ENCODE assay signal across 3 cellular contexts in the genomic region with DNA sequence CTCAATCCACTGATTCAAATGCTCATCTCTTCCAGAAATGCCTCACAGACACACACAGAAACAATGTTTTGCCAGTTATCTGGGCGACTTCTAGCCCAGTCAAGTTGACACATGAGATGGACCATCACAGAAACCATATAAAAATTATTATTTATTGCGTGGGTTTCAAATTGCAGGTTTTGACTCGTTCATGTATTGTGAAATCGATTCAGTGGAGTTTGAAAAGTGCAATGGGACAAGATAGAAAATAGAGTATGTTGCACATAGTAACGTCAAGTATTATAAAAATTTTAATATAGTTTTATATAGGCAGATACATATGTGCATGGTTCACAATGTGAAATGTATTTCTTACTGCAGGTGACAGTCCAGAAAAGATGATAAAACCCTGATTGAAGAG.
TF ChIP-seq lines count a peak whose summit lies in the region.

No MANE protein-coding gene starts in this region.

TF ChIP-seq in HepG2, 621 proteins besides CTCF, POLR2A, EP300 and RAD21:
- TF ChIP-seq CEBPB (IDR thresholded peaks at IDR 0.05; ENCODE audit: borderline replicate concordance, low read depth, low read length) (peak; percentile 69), ZNF761 (CRISPR knock-in tag; conservative IDR thresholded peaks at IDR 0.05) (no peak)

TF ChIP-seq in IMR-90, 13 proteins besides CTCF, POLR2A, EP300 and RAD21:
- TF ChIP-seq CEBPB (IDR thresholded peaks at IDR 0.05; ENCODE audit: low read depth, low read length) = peak; percentile 38; the same call in 1 of the 2 replicates
- TF ChIP-seq, protein P1, sequence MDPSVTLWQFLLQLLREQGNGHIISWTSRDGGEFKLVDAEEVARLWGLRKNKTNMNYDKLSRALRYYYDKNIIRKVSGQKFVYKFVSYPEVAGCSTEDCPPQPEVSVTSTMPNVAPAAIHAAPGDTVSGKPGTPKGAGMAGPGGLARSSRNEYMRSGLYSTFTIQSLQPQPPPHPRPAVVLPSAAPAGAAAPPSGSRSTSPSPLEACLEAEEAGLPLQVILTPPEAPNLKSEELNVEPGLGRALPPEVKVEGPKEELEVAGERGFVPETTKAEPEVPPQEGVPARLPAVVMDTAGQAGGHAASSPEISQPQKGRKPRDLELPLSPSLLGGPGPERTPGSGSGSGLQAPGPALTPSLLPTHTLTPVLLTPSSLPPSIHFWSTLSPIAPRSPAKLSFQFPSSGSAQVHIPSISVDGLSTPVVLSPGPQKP (IDR thresholded peaks at IDR 0.05; ENCODE audit: borderline replicate concordance, low read depth, low read length) = no peak
TF ChIP-seq in IMR-90: peak in this region for 1.

TF ChIP-seq in K562, 482 proteins besides CTCF, POLR2A, EP300 and RAD21:
- TF ChIP-seq CEBPB (tag; IDR thresholded peaks at IDR 0.05) = peak; percentile 56
- TF ChIP-seq CEBPG (CRISPR knock-in tag; IDR thresholded peaks at IDR 0.05) = no peak
- TF ChIP-seq CEBPG (tag; conservative IDR thresholded peaks at IDR 0.05 in 1 of 2, IDR thresholded peaks at IDR 0.05 in 1 of 2) = 0 out of 4 replicates have a peak, but pooled peaks of 1 of the 2 experiments have one; percentile 17
- no peak for TF ChIP-seq PTRF (tag; IDR thresholded peaks at IDR 0.05)
- no peak for TF ChIP-seq FOXJ2 (tag; IDR thresholded peaks at IDR 0.05)
